ENCODE assay signal across 13 cellular contexts in genomic region chr15:64112904-64113303, GRCh38. TPM values are rescaled to one million over a fixed set of nuclear protein-coding genes. Genes with fewer than 3 reads are reported as not detected.
DNase-seq lines count a peak whose midpoint lies in the region; ATAC-seq and TF ChIP-seq lines count a peak whose summit lies in the region.
"Had no signal": no experiment of that assay in that cellular context is flagged by ENCODE, and none has a peak within 500 bp of the region (broad histone marks: within the 10 kb centered on the region; RNA-seq: fewer than 3 reads in every experiment).

No MANE protein-coding gene starts in this region.

- H3K79me2 ChIP-seq in PC-9 (ENCODE audit: low read depth), result 0 out of 2 replicates have a peak, but pooled peaks cover 9% of the 10 kb centered on the region

- POLR2A ChIA-PET in PC-9 (lab: Charles Lee; ENCODE audit: unreplicated experiment), result no interaction called here

- no peaks in the 10 kb centered on the region for H3K9me3 Mint-ChIP-seq in activated CD4-positive, alpha-beta T cell treated with anti-CD3 and anti-CD28 coated beads, Interleukin-2, amount 10 ng/mL, durations not matched to agents 24 days and 14 days
- H3K9me3 Mint-ChIP-seq: activated CD4-positive, alpha-beta T cell treated with anti-CD3 and anti-CD28 coated beads, Interleukin-2, amount 10 ng/mL, durations not matched to agents 7 days and 5 days had no signal

- no peak overlapping the region for H3K4me2 ChIP-seq in PC-9

- no peaks in the 10 kb centered on the region for H3F3A ChIP-seq in PC-9 (ENCODE audit: insufficient read depth, low read depth)

- no peaks in the 10 kb centered on the region for H3K27me3 ChIP-seq in PC-9 (ENCODE audit: insufficient read depth, low read depth)
- H3K27me3 ChIP-seq: gastrocnemius medialis had no signal

- H3K9me2 ChIP-seq in PC-9 (ENCODE audit: insufficient read depth), result no peaks in the 10 kb centered on the region

- H3K36me3 Mint-ChIP-seq in activated CD4-positive, alpha-beta T cell treated with anti-CD3 and anti-CD28 coated beads, Interleukin-2, amount 10 ng/mL, durations not matched to agents 24 days and 14 days (ENCODE audit: low read depth), result peaks cover 38% of the 10 kb centered on the region

- H3K4me3 Mint-ChIP-seq in activated CD4-positive, alpha-beta T cell treated with anti-CD3 and anti-CD28 coated beads, Interleukin-2, amount 10 ng/mL, durations not matched to agents 24 days and 14 days, result no peak overlapping the region
- H3K4me3 Mint-ChIP-seq: activated CD4-positive, alpha-beta T cell treated with anti-CD3 and anti-CD28 coated beads, Interleukin-2, amount 10 ng/mL, durations not matched to agents 7 days and 5 days had no signal

- no peak overlapping the region for H3K27ac ChIP-seq in PC-9

- CTCF ChIA-PET in PC-9 (lab: Charles Lee), result no interaction called here

- peak overlapping the region; percentile 58 for H3K27ac Mint-ChIP-seq in activated CD4-positive, alpha-beta T cell treated with anti-CD3 and anti-CD28 coated beads, Interleukin-2, amount 10 ng/mL, durations not matched to agents 24 days and 14 days
- H3K27ac Mint-ChIP-seq: activated CD4-positive, alpha-beta T cell treated with anti-CD3 and anti-CD28 coated beads, Interleukin-2, amount 10 ng/mL, durations not matched to agents 7 days and 5 days had no signal

- no peak overlapping the region for H3K4me3 ChIP-seq in fibroblast of pulmonary artery (replicated peaks; ENCODE audit: low read depth, low read length)
- no peak overlapping the region for H3K4me3 ChIP-seq in PC-9
- H3K4me3 ChIP-seq: gastrocnemius medialis had no signal

- intact Hi-C loops in activated CD4-positive, alpha-beta T cell treated with anti-CD3 and anti-CD28 coated beads, Interleukin-2, amount 10 ng/mL, durations not matched to agents 24 days and 14 days (cut with micrococcal nuclease), result no loop called here
- intact Hi-C loops in PC-9 (cut with micrococcal nuclease; ENCODE audit: unreplicated experiment), result no loop called here

- no peaks in the 10 kb centered on the region for H3K27me3 Mint-ChIP-seq in activated CD4-positive, alpha-beta T cell treated with anti-CD3 and anti-CD28 coated beads, Interleukin-2, amount 10 ng/mL, durations not matched to agents 24 days and 14 days
- H3K27me3 Mint-ChIP-seq: activated CD4-positive, alpha-beta T cell treated with anti-CD3 and anti-CD28 coated beads, Interleukin-2, amount 10 ng/mL, durations not matched to agents 7 days and 5 days had no signal

- no peaks in the 10 kb centered on the region for H3K9me3 ChIP-seq in PC-9 (ENCODE audit: insufficient read depth, low read depth)
- H3K9me3 ChIP-seq: gastrocnemius medialis had no signal

- peak; percentile 36 for ATAC-seq in stimulated activated naive CD8-positive, alpha-beta T cell treated with anti-CD3 and anti-CD28 coated beads, Interleukin-15, Interleukin-2, amounts not matched to agents 100 U/mL and 50 U/mL, for 24 hours
- ATAC-seq in GM21529 (IDR thresholded peaks at IDR 0.05; ENCODE audit: unreplicated experiment), result no peak
- ATAC-seq: gastrocnemius medialis, HCT116 had no signal

- H2AFZ ChIP-seq in PC-9, result no peak overlapping the region

- peaks cover 24% of the 10 kb centered on the region for H3K4me1 Mint-ChIP-seq in activated CD4-positive, alpha-beta T cell treated with anti-CD3 and anti-CD28 coated beads, Interleukin-2, amount 10 ng/mL, durations not matched to agents 24 days and 14 days

- H3K4me1 ChIP-seq in PC-9 (replicated peaks; ENCODE audit: insufficient read depth), result no peaks in the 10 kb centered on the region

- no peaks in the 10 kb centered on the region for H4K20me1 ChIP-seq in PC-9 (ENCODE audit: insufficient read depth)

- TF ChIP-seq CTCF in fibroblast of pulmonary artery (IDR thresholded peaks at IDR 0.05; ENCODE audit: low read length, missing control alignments) (no peak), PC-9 (conservative IDR thresholded peaks at IDR 0.05) (no peak)

- no peak for DNase-seq in activated CD4-positive, alpha-beta T cell treated with anti-CD3 and anti-CD28 coated beads, Interleukin-2, amount 10 ng/mL, durations not matched to agents 24 days and 14 days
- no peak for DNase-seq in activated CD4-positive, alpha-beta T cell treated with anti-CD3 and anti-CD28 coated beads for 4 hours
- DNase-seq in SIG-M5 treated with dmso at 0.1 percent for 504 hours (lab: John Stamatoyannopoulos, UW; ENCODE audit: unreplicated experiment), result peak; percentile 80
- peak; percentile 81 for DNase-seq in fibroblast of pulmonary artery (ENCODE audit: low read depth)
- DNase-seq in stimulated activated naive CD8-positive, alpha-beta T cell treated with anti-CD3 and anti-CD28 coated beads, Interleukin-15, Interleukin-2, amounts not matched to agents 100 U/mL and 50 U/mL, for 24 hours, result no peak
- no peak for DNase-seq in KG1 (lab: John Stamatoyannopoulos, UW)
- DNase-seq in PC-9, result no peak
- DNase-seq: activated CD4-positive, alpha-beta T cell treated with anti-CD3 and anti-CD28 coated beads, Interleukin-2, amount 10 ng/mL, durations not matched to agents 7 days and 5 days; gastrocnemius medialis; NCI-H146; right cardiac atrium had no signal

- no TSS peak for BruUV-seq in PC-9 (replicated peaks; lab: Mats Ljungman, UMichigan)

- H3K36me3 ChIP-seq in PC-9 (ENCODE audit: low read depth), result peaks cover 8% of the 10 kb centered on the region; the same call in 1 of the 2 replicates

RNA-seq across cellular contexts. Expression of gene SNX1, which starts 17.1 kb away (rescaled TPM):
- 117 and 129 TPM in 2 replicates for total RNA-seq in activated CD4-positive, alpha-beta T cell treated with anti-CD3 and anti-CD28 coated beads, Interleukin-2, amount 10 ng/mL, durations not matched to agents 24 days and 14 days
- 114 and 137 TPM in 2 replicates for total RNA-seq in PC-9 (2021)

RNA-seq across cellular contexts. Expression of gene CIAO2A, which starts 19.3 kb away (rescaled TPM):
- 72.3 and 73.0 TPM in 2 replicates for total RNA-seq in activated CD4-positive, alpha-beta T cell treated with anti-CD3 and anti-CD28 coated beads, Interleukin-2, amount 10 ng/mL, durations not matched to agents 24 days and 14 days
- 72.1 and 76.3 TPM in 2 replicates for total RNA-seq in PC-9 (2021)

RNA-seq across cellular contexts. Expression of gene SNX22, which starts 38.6 kb away (rescaled TPM):
- 0.96 and 1.1 TPM in 2 replicates for total RNA-seq in activated CD4-positive, alpha-beta T cell treated with anti-CD3 and anti-CD28 coated beads, Interleukin-2, amount 10 ng/mL, durations not matched to agents 24 days and 14 days
- 0.33 and 0.40 TPM in 2 replicates for total RNA-seq in PC-9 (2021)

RNA-seq across cellular contexts. Expression of gene PPIB, which starts 49.9 kb away (rescaled TPM):
- total RNA-seq in activated CD4-positive, alpha-beta T cell treated with anti-CD3 and anti-CD28 coated beads, Interleukin-2, amount 10 ng/mL, durations not matched to agents 24 days and 14 days, result 384 and 397 TPM in 2 replicates
- total RNA-seq in PC-9 (2021), result 308 and 345 TPM in 2 replicates

Comparison
In these comparisons a context has a peak if more than half of its experiments do, and no peak if none do; other contexts are left out.
1. DNase-seq: peak in SIG-M5 treated with dmso at 0.1 percent for 504 hours (single experiment) and fibroblast of pulmonary artery (single experiment); none in activated CD4-positive, alpha-beta T cell treated with anti-CD3 and anti-CD28 coated beads, Interleukin-2, amount 10 ng/mL, durations not matched to agents 24 days and 14 days (single experiment), activated CD4-positive, alpha-beta T cell treated with anti-CD3 and anti-CD28 coated beads for 4 hours (0 of 2), stimulated activated naive CD8-positive, alpha-beta T cell treated with anti-CD3 and anti-CD28 coated beads, Interleukin-15, Interleukin-2, amounts not matched to agents 100 U/mL and 50 U/mL, for 24 hours (single experiment), KG1 (single experiment) and PC-9 (0 of 2).